In genomic region chr7:92057375-92057774, GRCh38 we compare ENCODE assay signal across 13 cellular contexts.
DNase-seq lines count a peak whose midpoint lies in the region; ATAC-seq, FAIRE-seq and TF ChIP-seq lines count a peak whose summit lies in the region.
"Had no signal": no experiment of that assay in that cellular context is flagged by ENCODE, and none has a peak within 500 bp of the region (broad histone marks: within the 10 kb centered on the region; RNA-seq: fewer than 3 reads in every experiment).

No MANE protein-coding gene starts in this region.

- H3K36me3 Mint-ChIP-seq in activated naive CD4-positive, alpha-beta T cell treated with anti-CD3 and anti-CD28 coated beads, Interleukin-2, amount 10 ng/mL, durations not matched to agents 7 days and 5 days = peaks cover 8% of the 10 kb centered on the region

- no peak overlapping the region for H3K27ac Mint-ChIP-seq in activated naive CD4-positive, alpha-beta T cell treated with anti-CD3 and anti-CD28 coated beads, Interleukin-2, amount 10 ng/mL, durations not matched to agents 7 days and 5 days
- H3K27ac Mint-ChIP-seq: activated T-helper 2 cell treated with anti-CD3 and anti-CD28 coated beads, Interferon-gamma antibody, Interleukin-2, Interleukin-4, amounts not matched to agents 10 μg/mL and 5 μg/mL and 100 μg/mL, durations not matched to agents 14 hours and 24 hours and 36 hours; T-helper 1 cell treated with Interleukin-12 subunit alpha and Interleukin-12 subunit beta and Interleukin-4 antibody, amounts not matched to agents 30 μg/mL and 1 μg/mL, for 36 hours had no signal

- peaks cover 7% of the 10 kb centered on the region for H3K4me1 ChIP-seq in lower lobe of right lung

- peaks cover 1% of the 10 kb centered on the region for H3K36me3 ChIP-seq in bronchial epithelial cell (ENCODE audit: control insufficient read depth, insufficient read depth, low read length)
- peaks cover 24% of the 10 kb centered on the region for H3K36me3 ChIP-seq in lower lobe of right lung

- ATAC-seq in lower lobe of right lung = peak; percentile 74 to 75
- ATAC-seq in GM19467 (IDR thresholded peaks at IDR 0.05; ENCODE audit: unreplicated experiment) = no peak

- H3K9me3 ChIP-seq in lower lobe of right lung = no peaks in the 10 kb centered on the region

- no peaks in the 10 kb centered on the region for H3K9me3 Mint-ChIP-seq in activated naive CD4-positive, alpha-beta T cell treated with anti-CD3 and anti-CD28 coated beads, Interleukin-2, amount 10 ng/mL, durations not matched to agents 7 days and 5 days
- H3K9me3 Mint-ChIP-seq: activated T-helper 2 cell treated with anti-CD3 and anti-CD28 coated beads, Interferon-gamma antibody, Interleukin-2, Interleukin-4, amounts not matched to agents 10 μg/mL and 5 μg/mL and 100 μg/mL, durations not matched to agents 14 hours and 24 hours and 36 hours; T-helper 1 cell treated with Interleukin-12 subunit alpha and Interleukin-12 subunit beta and Interleukin-4 antibody, amounts not matched to agents 30 μg/mL and 1 μg/mL, for 36 hours had no signal

- intact Hi-C loops in lower lobe of right lung (cut with DNase I) = loop anchor here (5.0 kb wide), 1 partner anchor 375 kb away; no protein-coding TSS in a partner anchor

- DNase-seq in LNCaP clone FGC (ENCODE audit: low read depth) (peak; percentile 93), bronchial epithelial cell (ENCODE audit: low read depth) (peak; percentile 42), lower lobe of right lung (no peak), NCI-H774 (lab: John Stamatoyannopoulos, UW) (no peak)
- no peak for DNase-seq in activated naive CD4-positive, alpha-beta T cell treated with anti-CD3 and anti-CD28 coated beads, Interleukin-2, amount 10 ng/mL, durations not matched to agents 7 days and 5 days
- no peak for DNase-seq in activated CD4-positive, CD25-positive, alpha-beta regulatory T cell treated with anti-CD3 and anti-CD28 coated beads, Interleukin-2, amount 50 U/mL, for 72 hours
- DNase-seq: erythroblast, NCI-H1048 had no signal

- H3K27me3 ChIP-seq in bronchial epithelial cell (ENCODE audit: control insufficient read depth, insufficient read depth, low read length) = no peaks in the 10 kb centered on the region
- H3K27me3 ChIP-seq in lower lobe of right lung (ENCODE audit: low read depth) = no peaks in the 10 kb centered on the region

- H3K4me1 Mint-ChIP-seq in activated naive CD4-positive, alpha-beta T cell treated with anti-CD3 and anti-CD28 coated beads, Interleukin-2, amount 10 ng/mL, durations not matched to agents 7 days and 5 days = peaks cover 13% of the 10 kb centered on the region

- H3K27ac ChIP-seq in 22Rv1 = peak overlapping the region; percentile 99
- peak overlapping the region; percentile 12 for H3K27ac ChIP-seq in lower lobe of right lung
- H3K27ac ChIP-seq: C4-2B had no signal

- CTCF ChIA-PET in activated naive CD4-positive, alpha-beta T cell treated with anti-CD3 and anti-CD28 coated beads, Interleukin-2, amount 10 ng/mL, durations not matched to agents 7 days and 5 days (lab: Charles Lee) = no interaction called here

- FAIRE-seq in bronchial epithelial cell (lab: Jason Lieb, UNC) = no peak

- TF ChIP-seq CTCF in 22Rv1 (IDR thresholded peaks at IDR 0.05) (no peak), LNCaP clone FGC (IDR thresholded peaks at IDR 0.05; ENCODE audit: control insufficient read depth, extremely low read depth, insufficient read depth) (no peak), bronchial epithelial cell (IDR thresholded peaks at IDR 0.05; ENCODE audit: insufficient read depth, low read length, severe bottlenecking) (no peak), lower lobe of right lung (IDR thresholded peaks at IDR 0.05) (no peak)

- H3K4me3 Mint-ChIP-seq in activated naive CD4-positive, alpha-beta T cell treated with anti-CD3 and anti-CD28 coated beads, Interleukin-2, amount 10 ng/mL, durations not matched to agents 7 days and 5 days = no peak overlapping the region
- H3K4me3 Mint-ChIP-seq: T-helper 1 cell treated with Interleukin-12 subunit alpha and Interleukin-12 subunit beta and Interleukin-4 antibody, amounts not matched to agents 30 μg/mL and 1 μg/mL, for 36 hours had no signal

- no peaks in the 10 kb centered on the region for H3K27me3 Mint-ChIP-seq in activated naive CD4-positive, alpha-beta T cell treated with anti-CD3 and anti-CD28 coated beads, Interleukin-2, amount 10 ng/mL, durations not matched to agents 7 days and 5 days

- H3K4me3 ChIP-seq in LNCaP clone FGC (ENCODE audit: low read depth, low read length) (peak overlapping the region; percentile 35), bronchial epithelial cell (ENCODE audit: low read depth, low read length) (no peak overlapping the region), lower lobe of right lung (no peak overlapping the region)

Comparison
In these comparisons a context has a peak if more than half of its experiments do, and no peak if none do; other contexts are left out.
1. DNase-seq: peak in LNCaP clone FGC (single experiment) and bronchial epithelial cell (single experiment); none in lower lobe of right lung (single experiment), NCI-H774 (single experiment), activated naive CD4-positive, alpha-beta T cell treated with anti-CD3 and anti-CD28 coated beads, Interleukin-2, amount 10 ng/mL, durations not matched to agents 7 days and 5 days (single experiment) and activated CD4-positive, CD25-positive, alpha-beta regulatory T cell treated with anti-CD3 and anti-CD28 coated beads, Interleukin-2, amount 50 U/mL, for 72 hours (single experiment).